ENCODE assay signal across 1 cellular context in the genomic region with DNA sequence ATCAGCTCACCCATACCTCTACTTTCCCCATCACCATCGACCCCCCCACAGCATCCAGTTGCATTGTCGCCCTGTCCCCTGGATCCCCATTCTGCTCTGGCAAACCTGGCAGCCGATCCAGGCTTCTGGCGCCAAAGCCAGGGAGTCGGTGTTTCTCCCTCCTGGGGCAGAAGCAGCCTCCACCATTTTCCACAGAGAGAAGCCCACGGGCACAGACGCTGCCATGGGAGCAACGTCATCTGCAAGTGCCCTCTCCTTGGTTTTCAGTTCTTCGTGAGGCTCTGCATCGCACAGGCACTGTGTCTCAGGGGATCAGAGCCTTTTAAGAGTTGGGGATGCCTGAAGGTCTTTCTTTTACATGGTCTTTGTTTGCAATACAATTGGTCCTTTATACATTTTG.
TF ChIP-seq lines count a peak whose summit lies in the region.

No MANE protein-coding gene starts in this region.

TF ChIP-seq in neural cell, 6 proteins besides CTCF, POLR2A, EP300 and RAD21 (continued from another document):
- TF ChIP-seq MXI1 (conservative IDR thresholded peaks at IDR 0.05; ENCODE audit: poor library complexity, severe bottlenecking) (no peak), SMC3 (conservative IDR thresholded peaks at IDR 0.05; ENCODE audit: poor library complexity) (no peak)
